Comparison of ENCODE assay signal across 8 cellular contexts in the genomic region with DNA sequence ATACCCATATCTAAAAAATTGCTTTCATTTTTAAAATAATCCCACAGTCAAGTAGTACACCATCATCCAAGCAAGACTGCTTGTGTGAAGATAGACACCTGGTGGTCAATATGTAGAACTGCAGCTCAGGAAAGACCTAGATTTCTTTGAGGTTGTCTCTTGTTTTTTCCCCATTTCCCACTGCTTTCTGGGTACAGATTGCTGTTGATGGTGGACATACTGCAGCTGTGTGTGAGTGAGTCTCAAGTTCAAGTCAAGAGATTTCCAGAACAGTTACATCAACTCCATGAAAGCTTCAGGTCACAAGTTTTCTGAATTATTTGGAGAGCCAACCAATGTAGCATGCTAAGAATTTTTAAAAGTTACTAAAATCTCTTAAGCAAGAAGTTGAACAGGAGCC.
DNase-seq lines count a peak whose midpoint lies in the region; ATAC-seq, FAIRE-seq and TF ChIP-seq lines count a peak whose summit lies in the region.

No MANE protein-coding gene starts in this region.

- peak; percentile 88 for TF ChIP-seq RAD21 in GM12878 (IDR thresholded peaks at IDR 0.05; ENCODE audit: insufficient read depth, low read depth, low read length)

- H3K79me2 ChIP-seq in GM12878 (ENCODE audit: control insufficient read depth, insufficient read depth, low read length): no peaks in the 10 kb centered on the region

- RAD21 ChIA-PET in GM12878 (lab: Charles Lee; ENCODE audit: unreplicated experiment): interaction anchor here (0.6 to 3.1 kb wide), 21 partner anchors 9 to 1020 kb away, joined by 3 to 28 read pairs (median 4); no protein-coding TSS in a partner anchor

- intact Hi-C loops in GM12878 (cut with micrococcal nuclease; ENCODE audit: unreplicated experiment): loop anchor here (1.0 to 10.0 kb wide), 6 partner anchors 171 to 1019 kb away; no protein-coding TSS in a partner anchor

- H3K4me2 ChIP-seq in GM12878 (ENCODE audit: control insufficient read depth, insufficient read depth): no peak overlapping the region

- H2AFZ ChIP-seq in GM12878 (ENCODE audit: control insufficient read depth, low read depth, low read length): no peak overlapping the region

- BruUV-seq in GM12878 (replicated peaks; lab: Mats Ljungman, UMichigan): no TSS peak

- SMC1A ChIA-PET in GM12878 (lab: Charles Lee; ENCODE audit: uncharacterized antibody, unreplicated experiment): interaction anchor here (0.7 to 2.4 kb wide), 26 partner anchors 8 to 1019 kb away, joined by 3 to 36 read pairs (median 4); a partner anchor contains a TSS

- H3K36me3 ChIP-seq in GM12878 (ENCODE audit: control insufficient read depth in 2 of 2, insufficient read depth in 2 of 2, low read length in 1 of 2): no peaks in the 10 kb centered on the region
- H3K36me3 ChIP-seq in tibial nerve: no peaks in the 10 kb centered on the region

- TF ChIP-seq EP300 in GM12878 (IDR thresholded peaks at IDR 0.05; ENCODE audit: borderline replicate concordance in 1 of 2, control insufficient read depth in 1 of 2, low read depth in 2 of 2, low read length in 2 of 2): no peak
- no peak for TF ChIP-seq EP300 in tibial nerve (IDR thresholded peaks at IDR 0.05)

- H3K9ac ChIP-seq in GM12878 (ENCODE audit: control insufficient read depth, insufficient read depth, low read length): no peak overlapping the region

- H3K4me1 ChIP-seq in GM12878 (ENCODE audit: control insufficient read depth, insufficient read depth, low read length) (0 out of 2 replicates have a peak, but pooled peaks cover 4% of the 10 kb centered on the region), tibial nerve (peaks cover 4 to 8% (median 6%) of the 10 kb centered on the region in 4 donors)

- in situ Hi-C loops in GM12878 (cut with MboI): loop anchor here (5.0 kb wide), 1 partner anchor 558 kb away; a partner anchor contains a TSS

- TF ChIP-seq CTCF in AG10803 (conservative IDR thresholded peaks at IDR 0.05; ENCODE audit: low read length) (peak; percentile 99), GM12878 (IDR thresholded peaks at IDR 0.05 in 2 of 3, conservative IDR thresholded peaks at IDR 0.05 in 1 of 3; ENCODE audit: control insufficient read depth in 2 of 3, extremely low read depth in 1 of 3, insufficient read depth in 1 of 3, low read depth in 3 of 3, low read length in 3 of 3) (peak; percentile 78 to 90 (median 80)), tibial nerve (IDR thresholded peaks at IDR 0.05) (peak; percentile 79 to 94 (median 86))

- H3K9me3 ChIP-seq in GM12878 (replicated peaks; ENCODE audit: control insufficient read depth, insufficient read depth, low read length): no peaks in the 10 kb centered on the region
- no peaks in the 10 kb centered on the region for H3K9me3 ChIP-seq in tibial nerve

- H3K27me3 ChIP-seq in GM12878 (replicated peaks in 1 of 2; ENCODE audit: control insufficient read depth in 2 of 2, insufficient read depth in 2 of 2, low read length in 1 of 2) (no peaks in the 10 kb centered on the region), tibial nerve (no peaks in the 10 kb centered on the region)

- H3K4me3 ChIP-seq in AG10803 (ENCODE audit: low read length): no peak overlapping the region
- H3K4me3 ChIP-seq in GM12878: no peak overlapping the region
- no peak overlapping the region for H3K4me3 ChIP-seq in tibial nerve

- no peak overlapping the region for H3K27ac ChIP-seq in GM12878 (ENCODE audit: control insufficient read depth, insufficient read depth)
- H3K27ac ChIP-seq in tibial nerve: no peak overlapping the region

- CTCF ChIA-PET in GM12878 (lab: Yijun Ruan, JAX): interaction anchor here (0.7 to 8.5 kb wide), 30 partner anchors 10 to 1020 kb away, joined by 3 to 142 read pairs (median 4); no protein-coding TSS in a partner anchor

- ATAC-seq in GM18517 (IDR thresholded peaks at IDR 0.05; ENCODE audit: unreplicated experiment) (peak; percentile 50), HG03135 (IDR thresholded peaks at IDR 0.05; ENCODE audit: unreplicated experiment) (peak; percentile 58), GM12878 (peak; percentile 55)

- FAIRE-seq in GM12878 (lab: Jason Lieb, UNC): peak; percentile 80

- POLR2A ChIA-PET in GM12878 (lab: Charles Lee): no interaction called here

- H4K20me1 ChIP-seq in GM12878 (ENCODE audit: control insufficient read depth, insufficient read depth): no peaks in the 10 kb centered on the region

- peak; percentile 67 for DNase-seq in AG10803 (ENCODE audit: low read depth)
- DNase-seq in NCI-H748 (lab: John Stamatoyannopoulos, UW; ENCODE audit: unreplicated experiment): peak; percentile 66
- no peak for DNase-seq in GM12878 (ENCODE audit: low read depth, low spot score)
- DNase-seq in iPS-NIHi7 (ENCODE audit: extremely low spot score): peak; percentile 54
- no peak for DNase-seq in tibial nerve (ENCODE audit: low spot score in 2 of 2)
- DNase-seq in T1000 (lab: John Stamatoyannopoulos, UW): no peak

- TF ChIP-seq POLR2A in GM12878 (IDR thresholded peaks at IDR 0.05; ENCODE audit: low read depth, low read length) (no peak), tibial nerve (IDR thresholded peaks at IDR 0.05) (no peak)

TF ChIP-seq in GM12878, 131 proteins besides CTCF, POLR2A, EP300 and RAD21:
- TF ChIP-seq RUNX3 (IDR thresholded peaks at IDR 0.05; ENCODE audit: low read length) (0 out of 2 replicates have a peak, but pooled peaks have one; percentile 8), RELA (IDR thresholded peaks at IDR 0.05; ENCODE audit: borderline replicate concordance, partially characterized antibody) (no peak), SMC3 (IDR thresholded peaks at IDR 0.05; ENCODE audit: borderline replicate concordance, low read length) (peak; percentile 85), IKZF1 (conservative IDR thresholded peaks at IDR 0.05) (no peak)

Comparison
In these comparisons a context has a peak if more than half of its experiments do, and no peak if none do; other contexts are left out.
1. DNase-seq: peak in AG10803 (single experiment), NCI-H748 (single experiment) and iPS-NIHi7 (single experiment); none in GM12878 (single experiment), tibial nerve (0 of 2) and T1000 (single experiment).
2. Peak in every context shown above with its lines, with median percentiles within 50 percentile points of each other: CTCF ChIP-seq and ATAC-seq.